In the genomic region with DNA sequence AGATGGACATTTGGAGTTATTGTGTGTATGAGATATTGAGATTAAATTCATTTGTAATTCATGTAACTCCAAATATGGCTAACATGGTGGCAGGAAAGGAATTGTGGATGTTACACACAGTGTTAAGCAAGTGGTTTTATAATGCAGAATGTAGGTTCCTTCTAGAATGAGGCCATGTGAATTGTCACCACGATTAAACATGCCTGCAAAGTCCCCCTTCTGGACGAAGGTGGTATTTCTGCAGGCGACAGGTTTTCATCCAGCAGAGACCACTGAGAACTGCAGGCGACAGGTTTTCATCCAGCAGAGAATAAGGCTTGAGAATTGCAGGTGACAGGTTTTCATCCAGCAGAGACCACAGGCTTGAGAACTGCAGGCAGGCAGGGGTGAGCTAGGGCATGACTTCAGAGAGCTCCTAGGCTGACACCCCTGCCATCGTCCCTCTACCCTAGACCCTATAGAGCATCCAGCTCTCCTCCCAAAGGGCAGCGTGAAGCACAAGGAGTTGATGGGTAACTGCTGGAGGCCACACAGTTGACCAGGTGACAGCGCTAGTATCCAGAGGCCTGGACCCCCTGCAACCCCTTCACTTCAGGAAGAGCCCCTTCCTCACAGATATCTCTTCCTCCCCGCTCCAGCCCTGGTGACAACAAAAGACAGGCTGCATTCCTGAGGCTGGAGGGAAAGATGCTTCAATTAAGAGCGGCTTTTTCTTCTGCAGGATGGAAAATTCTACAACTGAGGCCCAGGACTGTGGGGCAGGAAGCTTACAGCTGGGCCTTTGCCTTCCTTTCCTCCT, we compare ENCODE assay signal across 8 cellular contexts.
DNase-seq lines count a peak whose midpoint lies in the region; ATAC-seq and TF ChIP-seq lines count a peak whose summit lies in the region.

No MANE protein-coding gene starts in this region.

- H3K79me2 ChIP-seq in DND-41 (ENCODE audit: insufficient read depth, low read length), result no peaks in the 10 kb centered on the region

- no peaks in the 10 kb centered on the region for H3K36me3 ChIP-seq in DND-41 (ENCODE audit: insufficient read depth, low read length)

- DNase-seq in DND-41, result peak; percentile 70
- DNase-seq in HUDEP-2 (lab: John Stamatoyannopoulos, UW; ENCODE audit: unreplicated experiment in 76 of 76), result peak in 56 of 76 experiments; percentile 1 to 78 (median 28)
- peak; percentile 49 for DNase-seq in SK-MEL-5 (ENCODE audit: low read depth, low spot score)
- DNase-seq in activated naive CD4-positive, alpha-beta T cell treated with anti-CD3 and anti-CD28 coated beads, Interleukin-2, amount 50 U/mL, for 16 hours, result peak; percentile 61
- no peak for DNase-seq in left ventricle myocardium superior
- peak; percentile 13 to 22 for DNase-seq in stimulated activated CD4-positive, alpha-beta T cell treated with anti-CD3 and anti-CD28 coated beads, Interleukin-15, amount 100 ng/mL, for 1 hour (ENCODE audit: low read depth in 1 of 2, low spot score in 1 of 2)

- TF ChIP-seq CTCF in DND-41 (IDR thresholded peaks at IDR 0.05; ENCODE audit: borderline replicate concordance, extremely low read depth, low read length, poor library complexity, severe bottlenecking), result peak; percentile 84

- no peaks in the 10 kb centered on the region for H3K4me1 ChIP-seq in DND-41 (ENCODE audit: insufficient read depth, low read length)

- H2AFZ ChIP-seq in DND-41 (ENCODE audit: low read depth, low read length), result no peak overlapping the region

- H3K9ac ChIP-seq in DND-41 (ENCODE audit: low read depth, low read length), result no peak overlapping the region

- no peak overlapping the region for H3K4me3 ChIP-seq in DND-41 (ENCODE audit: low read depth in 1 of 2, low read length in 2 of 2)

- no peaks in the 10 kb centered on the region for H4K20me1 ChIP-seq in DND-41 (ENCODE audit: insufficient read depth, low read length)

- H3K9me3 ChIP-seq in DND-41 (ENCODE audit: insufficient read depth, low read length, severe bottlenecking), result no peaks in the 10 kb centered on the region

- intact Hi-C loops in left ventricle myocardium superior (cut with micrococcal nuclease), result loop anchor here (10.0 kb wide), 1 partner anchor 196 kb away; no protein-coding TSS in a partner anchor

- peak; percentile 91 for ATAC-seq in DND-41 (ENCODE audit: insufficient read depth, low read depth)
- ATAC-seq in left ventricle myocardium superior, result peak; percentile 61
- ATAC-seq in HG03139 (IDR thresholded peaks at IDR 0.05; ENCODE audit: unreplicated experiment), result no peak
- no peak for ATAC-seq in GM18873 (IDR thresholded peaks at IDR 0.05; ENCODE audit: low FRiP score, unreplicated experiment)

- H3K27ac ChIP-seq in DND-41 (ENCODE audit: low read length), result no peak overlapping the region

- no peaks in the 10 kb centered on the region for H3K27me3 ChIP-seq in DND-41 (ENCODE audit: insufficient read depth, low read length, poor library complexity)

- in situ Hi-C loops in SK-MEL-5 (cut with HindIII; ENCODE audit: low pct_unique_long_range_greater_than_20kb, low sequenced_read_pairs), result no loop called here

- H3K4me2 ChIP-seq in DND-41 (ENCODE audit: insufficient read depth, low read length), result no peak overlapping the region

Comparison
In these comparisons a context has a peak if more than half of its experiments do, and no peak if none do; other contexts are left out.
1. ATAC-seq: peak in DND-41 (single experiment) and left ventricle myocardium superior (single experiment); none in HG03139 (single experiment) and GM18873 (single experiment).